Comparison of ENCODE assay signal across 11 cellular contexts in genomic region chr16:16211404-16211803, GRCh38. TPM values are rescaled to one million over a fixed set of nuclear protein-coding genes. Genes with fewer than 3 reads are reported as not detected.
"Had no signal": no experiment of that assay in that cellular context is flagged by ENCODE, and none has a peak within 500 bp of the region (broad histone marks: within the 10 kb centered on the region; RNA-seq: fewer than 3 reads in every experiment).

No MANE protein-coding gene starts in this region.

RNA-seq across cellular contexts. Expression of gene ABCC6, which starts 11.9 kb away (rescaled TPM):
- total RNA-seq: activated CD4-positive, alpha-beta T cell treated with anti-CD3 and anti-CD28 coated beads, Interleukin-2, amount 10 ng/mL, durations not matched to agents 7 days and 5 days; activated CD8-positive, alpha-beta memory T cell treated with anti-CD3 and anti-CD28 coated beads for 36 hours; activated CD8-positive, alpha-beta T cell treated with anti-CD3 and anti-CD28 coated beads, Interleukin-2, amount 10 ng/mL, durations not matched to agents 7 days and 5 days; activated naive CD4-positive, alpha-beta T cell treated with anti-CD3 and anti-CD28 coated beads for 36 hours; activated naive CD4-positive, alpha-beta T cell treated with anti-CD3 and anti-CD28 coated beads, Interleukin-2, amount 50 U/mL, for 72 hours; activated naive CD8-positive, alpha-beta T cell treated with anti-CD3 and anti-CD28 coated beads for 36 hours; activated T-cell treated with anti-CD3 and anti-CD28 coated beads, Interleukin-2, amount 50 U/mL, for 4 hours; activated T-cell treated with anti-CD3 and anti-CD28 coated beads, Interleukin-2, amount 50 U/mL, for 72 hours; activated T-helper 1 cell treated with anti-CD3 and anti-CD28 coated beads, Interleukin-12 subunit alpha, Interleukin-12 subunit beta, Interleukin-2, Interleukin-4 antibody, amounts not matched to agents 30 ng/mL and 10 ng/mL and 1 ng/mL, durations not matched to agents 14 hours and 24 hours and 36 hours; T-helper 17 cell; T-helper 2 cell treated with Interferon-gamma antibody and Interleukin-4, amounts not matched to agents 100 ng/mL and 5 ng/mL, for 36 hours had no signal
